9 cellular contexts compared by ENCODE assay signal in the genomic region with DNA sequence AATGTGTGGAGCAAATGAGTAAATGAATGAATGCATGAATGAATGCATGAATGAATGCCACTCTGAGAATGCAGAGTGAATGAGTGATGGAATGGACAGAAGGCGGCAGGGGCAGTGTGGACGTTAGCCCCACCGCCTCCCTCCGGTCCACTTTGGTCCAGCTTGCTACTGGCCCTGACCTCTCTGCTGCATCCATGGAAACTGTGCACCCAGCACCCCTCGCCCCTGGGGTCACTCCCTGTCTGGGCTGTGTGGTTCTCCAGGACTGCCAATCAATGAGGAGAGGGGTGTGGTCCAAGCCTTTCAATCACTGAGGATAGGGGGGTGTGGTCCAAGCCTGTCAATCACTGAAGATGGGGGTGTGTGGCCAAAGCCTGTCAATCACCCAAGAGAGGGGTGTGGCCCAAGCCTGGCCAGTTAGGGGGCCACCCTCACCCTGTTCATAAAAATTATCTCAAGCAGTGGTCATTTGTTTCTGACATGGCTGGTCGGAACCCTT. TPM values are rescaled to one million over a fixed set of nuclear protein-coding genes. Genes with fewer than 3 reads are reported as not detected.
DNase-seq lines count a peak whose midpoint lies in the region; ATAC-seq and TF ChIP-seq lines count a peak whose summit lies in the region.
"Had no signal": no experiment of that assay in that cellular context is flagged by ENCODE, and none has a peak within 500 bp of the region (broad histone marks: within the 10 kb centered on the region; RNA-seq: fewer than 3 reads in every experiment).

No MANE protein-coding gene starts in this region.

- no peaks in the 10 kb centered on the region for H3K27me3 Mint-ChIP-seq in activated naive CD8-positive, alpha-beta T cell

- DNase-seq in Jurkat, Clone E6-1 (ENCODE audit: low read depth, low spot score) = peak; percentile 81
- DNase-seq in spleen (peak; percentile 71), NCI-H2196 (lab: John Stamatoyannopoulos, UW; ENCODE audit: unreplicated experiment) (no peak), NOMO-1 (lab: John Stamatoyannopoulos, UW; ENCODE audit: unreplicated experiment in 2 of 2) (no peak), UCSD-AML1 (lab: John Stamatoyannopoulos, UW; ENCODE audit: unreplicated experiment) (no peak)

- WGBS in spleen, 5 donors = 80 to 89% (median 84%) methylated on average over 6 of the region's 6 CpGs

- H3K27me3 ChIP-seq in spleen (replicated peaks in 1 of 7) = no peaks in the 10 kb centered on the region

- H3K36me3 ChIP-seq in spleen = peaks cover 0 to 27% (median 0%) of the 10 kb centered on the region in 6 donors

- TF ChIP-seq POLR2A in GM18505 (IDR thresholded peaks at IDR 0.05; ENCODE audit: borderline replicate concordance, extremely low read depth, insufficient read depth, insufficient read length) (no peak), spleen (IDR thresholded peaks at IDR 0.05) (no peak)

- H3K4me3 ChIP-seq in Jurkat, Clone E6-1 (ENCODE audit: low read length) = no peak overlapping the region
- no peak overlapping the region for H3K4me3 ChIP-seq in spleen

- peak overlapping the region; percentile 47 for H3K27ac Mint-ChIP-seq in activated naive CD8-positive, alpha-beta T cell

- no peak overlapping the region for H3K4me3 Mint-ChIP-seq in activated naive CD8-positive, alpha-beta T cell

- intact Hi-C loops in spleen (cut with DNase I; ENCODE audit: low total_unique reads) = no loop called here

- TF ChIP-seq CTCF in spleen (IDR thresholded peaks at IDR 0.05 in 8 of 11, conservative IDR thresholded peaks at IDR 0.05 in 3 of 11) = no peak

- H3K4me1 ChIP-seq in spleen = peaks cover 7 to 48% (median 26%) of the 10 kb centered on the region in 6 donors

- ATAC-seq in GM18505 (IDR thresholded peaks at IDR 0.05; ENCODE audit: unreplicated experiment) = peak; percentile 53
- ATAC-seq in GM21737 (IDR thresholded peaks at IDR 0.05; ENCODE audit: unreplicated experiment) = peak; percentile 62

- H3K36me3 Mint-ChIP-seq in activated naive CD8-positive, alpha-beta T cell = peaks cover 8% of the 10 kb centered on the region

- peaks cover 26% of the 10 kb centered on the region for H3K4me1 Mint-ChIP-seq in activated naive CD8-positive, alpha-beta T cell (ENCODE audit: low read depth)

- H3K9me3 Mint-ChIP-seq in activated naive CD8-positive, alpha-beta T cell (ENCODE audit: low read depth) = no peaks in the 10 kb centered on the region

- peaks cover 0 to 7% (median 0%) of the 10 kb centered on the region in 8 donors for H3K9me3 ChIP-seq in spleen

- no peak overlapping the region for H3K27ac ChIP-seq in spleen

RNA-seq across cellular contexts. Expression of a gene that starts 39.2 kb away (rescaled TPM):
- 21.7 TPM for polyA plus RNA-seq in Jurkat, Clone E6-1 (2012; ENCODE audit: insufficient read depth, insufficient read length)
- total RNA-seq in spleen = 10 to 100 TPM; 21.3 to 35.5 (median 27.9) TPM
- polyA plus RNA-seq in spleen = 10 to 100 TPM; 25.0 to 28.8 (median 26.6) TPM

RNA-seq across cellular contexts. Expression of a gene that starts 45.1 kb away (rescaled TPM):
- 33.0 TPM for polyA plus RNA-seq in Jurkat, Clone E6-1 (2012; ENCODE audit: insufficient read depth, insufficient read length)
- total RNA-seq in spleen = 10 to 100 TPM; 19.5 to 32.2 (median 30.0) TPM
- 10 to 100 TPM in 1 of 3 donors, 1 to 10 TPM in 2; 8.1 to 15.5 (median 8.5) TPM for polyA plus RNA-seq in spleen
- total RNA-seq: kidney epithelial cell had no signal

Comparison
In these comparisons a context has a peak if more than half of its experiments do, and no peak if none do; other contexts are left out.
1. DNase-seq: peak in Jurkat, Clone E6-1 (single experiment) and spleen (single experiment); none in NCI-H2196 (single experiment), NOMO-1 (0 of 2) and UCSD-AML1 (single experiment).